ENCODE assay signal across 23 cellular contexts in genomic region chr1:203453016-203453415, GRCh38. TPM values are rescaled to one million over a fixed set of nuclear protein-coding genes. Genes with fewer than 3 reads are reported as not detected.
"Had no signal": no experiment of that assay in that cellular context is flagged by ENCODE, and none has a peak within 500 bp of the region (broad histone marks: within the 10 kb centered on the region; RNA-seq: fewer than 3 reads in every experiment).

No MANE protein-coding gene starts in this region.

- H3K27me3 ChIP-seq: upper lobe of left lung had no signal

- H3K4me3 ChIP-seq: gastrocnemius medialis, heart left ventricle, psoas muscle, smooth muscle cell, stomach, upper lobe of left lung had no signal

- H3K9me3 ChIP-seq: gastrocnemius medialis, heart left ventricle, psoas muscle, stomach, upper lobe of left lung had no signal

- H3K27ac ChIP-seq: gastrocnemius medialis, heart left ventricle, psoas muscle, stomach, upper lobe of left lung had no signal

- H3K4me1 ChIP-seq: gastrocnemius medialis, psoas muscle, stomach had no signal

- H3K4me2 ChIP-seq: smooth muscle cell had no signal

- DNase-seq: activated B cell treated with CpG ODN at 0.5 μM for 24 hours; activated CD4-positive, alpha-beta memory T cell treated with anti-CD3 and anti-CD28 coated beads, Interleukin-2, amount 10 ng/mL, durations not matched to agents 7 days and 5 days; activated CD4-positive, alpha-beta T cell treated with anti-CD3 and anti-CD28 coated beads for 48 hours; activated CD8-positive, alpha-beta memory T cell treated with anti-CD3 and anti-CD28 coated beads, Interleukin-2, amount 10 ng/mL, durations not matched to agents 7 days and 5 days; cerebellar nuclear complex; effector CD4-positive, alpha-beta T cell; gastrocnemius medialis; heart left ventricle; immature natural killer cell; kidney glomerular epithelial cell; left ventricle myocardium superior; psoas muscle; right cardiac atrium; stimulated activated CD4-positive, alpha-beta T cell treated with anti-CD3 and anti-CD28 coated beads, Interleukin-4, amount 100 ng/mL, for 24 hours; stomach; upper lobe of left lung had no signal

- H3K36me3 ChIP-seq: gastrocnemius medialis, heart left ventricle, stomach, upper lobe of left lung had no signal

RNA-seq across cellular contexts. Expression of gene PRELP, which starts 22.6 kb away (rescaled TPM):
- total RNA-seq: activated B cell treated with CpG ODN at 0.5 μM for 24 hours; activated CD4-positive, alpha-beta memory T cell treated with anti-CD3 and anti-CD28 coated beads, Interleukin-2, amount 10 ng/mL, durations not matched to agents 7 days and 5 days; activated CD8-positive, alpha-beta memory T cell treated with anti-CD3 and anti-CD28 coated beads, Interleukin-2, amount 10 ng/mL, durations not matched to agents 7 days and 5 days; bronchial epithelial cell; mononuclear cell had no signal

RNA-seq across cellular contexts. Expression of gene OPTC, which starts 40.9 kb away (rescaled TPM):
- total RNA-seq: activated B cell treated with CpG ODN at 0.5 μM for 24 hours; activated CD4-positive, alpha-beta memory T cell treated with anti-CD3 and anti-CD28 coated beads, Interleukin-2, amount 10 ng/mL, durations not matched to agents 7 days and 5 days; activated CD8-positive, alpha-beta memory T cell treated with anti-CD3 and anti-CD28 coated beads, Interleukin-2, amount 10 ng/mL, durations not matched to agents 7 days and 5 days; bronchial epithelial cell; esophagus mucosa; gastrocnemius medialis; heart left ventricle; left ventricle myocardium superior; mononuclear cell; neural crest cell; osteocyte; psoas muscle; right cardiac atrium; smooth muscle cell; stomach; temporal lobe; upper lobe of left lung had no signal
